Comparison of ENCODE assay signal across 20 cellular contexts in genomic region chr6:35083507-35083906, GRCh38. TPM values are rescaled to one million over a fixed set of nuclear protein-coding genes. Genes with fewer than 3 reads are reported as not detected.
DNase-seq lines count a peak whose midpoint lies in the region; ATAC-seq, FAIRE-seq and TF ChIP-seq lines count a peak whose summit lies in the region.
"Had no signal": no experiment of that assay in that cellular context is flagged by ENCODE, and none has a peak within 500 bp of the region (broad histone marks: within the 10 kb centered on the region; RNA-seq: fewer than 3 reads in every experiment).

No MANE protein-coding gene starts in this region.

- no peak overlapping the region for H3K27ac ChIP-seq in PC-9
- H3K27ac ChIP-seq: right atrium auricular region, uterus had no signal

- intact Hi-C loops in PC-9 (cut with micrococcal nuclease; ENCODE audit: unreplicated experiment): no loop called here

- POLR2A ChIA-PET in PC-9 (lab: Charles Lee; ENCODE audit: unreplicated experiment): no interaction called here

- H4K20me1 ChIP-seq in PC-9 (ENCODE audit: insufficient read depth): 0 out of 2 replicates have a peak, but pooled peaks cover 2% of the 10 kb centered on the region

- no peak overlapping the region for H3K4me3 ChIP-seq in PC-9
- H3K4me3 ChIP-seq: right atrium auricular region, uterus had no signal

- no peaks in the 10 kb centered on the region for H3K9me2 ChIP-seq in PC-9 (ENCODE audit: insufficient read depth)

- H3K27me3 Mint-ChIP-seq in glutamatergic neuron (ENCODE audit: unreplicated experiment) (peaks cover 7% of the 10 kb centered on the region), osteocyte (ENCODE audit: unreplicated experiment) (no peaks in the 10 kb centered on the region)
- H3K27me3 Mint-ChIP-seq: activated CD4-positive, alpha-beta memory T cell treated with anti-CD3 and anti-CD28 coated beads for 36 hours; dendritic cell treated with granulocyte-macrophage colony-stimulating factor and Interleukin-4, amounts not matched to agents 40 ng/mL and 50 ng/mL, for 4 days had no signal

- peak overlapping the region; percentile 17 for H3K27ac Mint-ChIP-seq in glutamatergic neuron (ENCODE audit: unreplicated experiment)
- H3K27ac Mint-ChIP-seq in osteocyte (ENCODE audit: unreplicated experiment): peak overlapping the region; percentile 10
- H3K27ac Mint-ChIP-seq: activated CD4-positive, alpha-beta memory T cell treated with anti-CD3 and anti-CD28 coated beads for 36 hours; dendritic cell treated with granulocyte-macrophage colony-stimulating factor and Interleukin-4, amounts not matched to agents 40 ng/mL and 50 ng/mL, for 4 days had no signal

- CTCF ChIA-PET in PC-9 (lab: Charles Lee): no interaction called here

- H3K4me1 Mint-ChIP-seq in glutamatergic neuron (ENCODE audit: low read depth, unreplicated experiment) (peaks cover 13% of the 10 kb centered on the region), osteocyte (ENCODE audit: unreplicated experiment) (peaks cover 21% of the 10 kb centered on the region)

- no peaks in the 10 kb centered on the region for H3K36me3 ChIP-seq in PC-9 (ENCODE audit: low read depth)
- H3K36me3 ChIP-seq: uterus had no signal

- H3K4me2 ChIP-seq in PC-9: no peak overlapping the region

- H3K9me3 ChIP-seq in PC-9 (ENCODE audit: insufficient read depth, low read depth): no peaks in the 10 kb centered on the region
- H3K9me3 ChIP-seq: right atrium auricular region, uterus had no signal

- H3K4me1 ChIP-seq in PC-9 (replicated peaks; ENCODE audit: insufficient read depth): no peaks in the 10 kb centered on the region
- H3K4me1 ChIP-seq: uterus had no signal

- no peak for TF ChIP-seq CTCF in glutamatergic neuron (IDR thresholded peaks at IDR 0.05; ENCODE audit: partially characterized antibody, unreplicated experiment)
- TF ChIP-seq CTCF in osteocyte (IDR thresholded peaks at IDR 0.05): no peak
- TF ChIP-seq CTCF in PC-9 (conservative IDR thresholded peaks at IDR 0.05): no peak

- no peaks in the 10 kb centered on the region for H3K27me3 ChIP-seq in PC-9 (ENCODE audit: insufficient read depth, low read depth)
- H3K27me3 ChIP-seq: right atrium auricular region, uterus had no signal

- H3F3A ChIP-seq in PC-9 (ENCODE audit: insufficient read depth, low read depth): no peaks in the 10 kb centered on the region

- FAIRE-seq in GM18507 (lab: Jason Lieb, UNC): peak; percentile 15

- H3K36me3 Mint-ChIP-seq in glutamatergic neuron (ENCODE audit: unreplicated experiment) (no peaks in the 10 kb centered on the region), osteocyte (ENCODE audit: unreplicated experiment) (peaks cover 33% of the 10 kb centered on the region)

- peak overlapping the region; percentile 20 for H3K4me3 Mint-ChIP-seq in glutamatergic neuron (ENCODE audit: unreplicated experiment)
- H3K4me3 Mint-ChIP-seq in osteocyte (ENCODE audit: unreplicated experiment): no peak overlapping the region
- H3K4me3 Mint-ChIP-seq: activated CD4-positive, alpha-beta memory T cell treated with anti-CD3 and anti-CD28 coated beads for 36 hours; dendritic cell treated with granulocyte-macrophage colony-stimulating factor and Interleukin-4, amounts not matched to agents 40 ng/mL and 50 ng/mL, for 4 days had no signal

- H3K79me2 ChIP-seq in PC-9 (ENCODE audit: low read depth): no peaks in the 10 kb centered on the region

- ATAC-seq in HG03442 (IDR thresholded peaks at IDR 0.05; ENCODE audit: unreplicated experiment) (no peak), GM21515 (IDR thresholded peaks at IDR 0.05; ENCODE audit: unreplicated experiment) (no peak)

- peaks cover 1% of the 10 kb centered on the region for H3K9me3 Mint-ChIP-seq in glutamatergic neuron (ENCODE audit: unreplicated experiment)
- no peaks in the 10 kb centered on the region for H3K9me3 Mint-ChIP-seq in osteocyte (ENCODE audit: unreplicated experiment)
- H3K9me3 Mint-ChIP-seq: activated CD4-positive, alpha-beta memory T cell treated with anti-CD3 and anti-CD28 coated beads for 36 hours; dendritic cell treated with granulocyte-macrophage colony-stimulating factor and Interleukin-4, amounts not matched to agents 40 ng/mL and 50 ng/mL, for 4 days had no signal

- DNase-seq in 8988T (peak; percentile 15), GM18507 (ENCODE audit: extremely low spot score, insufficient read length, low read depth) (no peak), glutamatergic neuron (no peak), osteocyte (ENCODE audit: extremely low spot score, unreplicated experiment) (no peak), NOMO-1 treated with dmso at 0.1 percent for 144 hours (lab: John Stamatoyannopoulos, UW; ENCODE audit: unreplicated experiment) (no peak), PC-9 (no peak)
- DNase-seq: activated CD4-positive, alpha-beta memory T cell treated with anti-CD3 and anti-CD28 coated beads for 36 hours; activated naive CD4-positive, alpha-beta T cell; amniotic stem cell; HCEC 1CT; NCI-H1436; NCI-H524; T-helper 9 cell had no signal

- H2AFZ ChIP-seq in PC-9: no peak overlapping the region

- no TSS peak for BruUV-seq in PC-9 (replicated peaks; lab: Mats Ljungman, UMichigan)

RNA-seq across cellular contexts. Expression of gene TCP11, which starts 57.6 kb away (rescaled TPM):
- total RNA-seq in glutamatergic neuron (ENCODE audit: unreplicated experiment) (not detected), osteocyte (0.43 TPM in 1 of 2 replicates, not detected in the other), PC-9 (2021) (not detected in 2 replicates)
- total RNA-seq: activated CD4-positive, alpha-beta memory T cell treated with anti-CD3 and anti-CD28 coated beads for 36 hours; cardiac septum; M059J; right atrium auricular region had no signal
